ENCODE assay signal across 9 cellular contexts in the genomic region with DNA sequence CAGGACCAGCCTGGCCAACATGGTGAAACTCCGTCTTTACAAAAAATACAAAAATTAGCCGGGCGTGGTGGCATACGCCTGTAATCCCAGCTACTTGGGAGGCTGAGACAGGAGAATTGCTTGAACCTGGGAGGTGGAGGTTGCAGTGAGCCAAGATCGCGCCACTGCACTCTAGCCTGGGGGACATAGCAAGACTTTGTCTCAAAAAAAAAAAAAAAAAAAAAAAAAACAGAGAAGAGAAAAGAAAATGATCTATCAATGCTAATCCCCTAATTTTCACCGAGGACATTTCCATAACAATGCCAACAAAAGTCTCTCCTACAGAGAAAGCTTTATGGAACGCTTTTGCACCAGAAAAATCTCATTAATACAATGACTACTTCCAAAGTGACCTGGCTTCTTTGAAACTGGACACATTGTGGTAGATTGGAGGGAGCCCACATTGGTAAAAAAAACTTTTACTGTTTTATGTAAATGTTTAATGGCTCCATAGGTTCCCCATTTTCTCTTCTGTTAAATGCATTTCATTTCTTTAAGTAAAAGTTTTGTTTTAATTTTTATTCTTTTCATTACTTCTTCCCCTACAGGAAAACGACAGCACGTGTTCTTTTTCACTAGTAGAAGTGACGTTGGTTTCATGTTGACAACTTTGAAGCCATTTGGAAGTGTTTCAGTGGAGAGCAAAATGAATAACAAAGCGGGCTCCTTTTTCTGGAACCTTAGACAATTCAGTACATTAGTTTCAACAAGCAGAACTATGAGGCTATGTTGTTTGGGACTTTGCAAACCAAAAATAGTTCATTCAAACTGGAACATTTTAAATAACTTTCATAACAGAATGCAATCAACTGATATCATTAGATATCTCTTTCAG. TPM values are rescaled to one million over a fixed set of nuclear protein-coding genes. Genes with fewer than 3 reads are reported as not detected.
DNase-seq lines count a peak whose midpoint lies in the region; ATAC-seq and TF ChIP-seq lines count a peak whose summit lies in the region.
"Had no signal": no experiment of that assay in that cellular context is flagged by ENCODE, and none has a peak within 500 bp of the region (broad histone marks: within the 10 kb centered on the region; RNA-seq: fewer than 3 reads in every experiment).

No MANE protein-coding gene starts in this region.

- H3K9ac ChIP-seq in Karpas-422 (ENCODE audit: low read length) = peak overlapping the region; percentile 78

- TF ChIP-seq CTCF in AG10803 (conservative IDR thresholded peaks at IDR 0.05; ENCODE audit: low read length) = no peak

- H3K9me3 Mint-ChIP-seq in dendritic cell treated with granulocyte-macrophage colony-stimulating factor and Interleukin-4, amounts not matched to agents 40 ng/mL and 50 ng/mL, for 4 days = no peaks in the 10 kb centered on the region
- no peaks in the 10 kb centered on the region for H3K9me3 Mint-ChIP-seq in naive thymus-derived CD8-positive, alpha-beta T cell

- H2AFZ ChIP-seq in Karpas-422 (ENCODE audit: low read length) = no peak overlapping the region

- no peaks in the 10 kb centered on the region for H3K27me3 ChIP-seq in Karpas-422 (ENCODE audit: low read length)

- no peak for ATAC-seq in naive thymus-derived CD8-positive, alpha-beta T cell

- H3K4me3 ChIP-seq in AG10803 (ENCODE audit: low read length) = peak overlapping the region; percentile 80
- H3K4me3 ChIP-seq in Karpas-422 (ENCODE audit: low read length) = peak overlapping the region; percentile 84

- H3K9me3 ChIP-seq in Karpas-422 (ENCODE audit: low read length) = no peaks in the 10 kb centered on the region

- peak overlapping the region; percentile 85 for H3K4me3 Mint-ChIP-seq in dendritic cell treated with granulocyte-macrophage colony-stimulating factor and Interleukin-4, amounts not matched to agents 40 ng/mL and 50 ng/mL, for 4 days
- H3K4me3 Mint-ChIP-seq in naive thymus-derived CD8-positive, alpha-beta T cell = peak overlapping the region in 8 of 10 donors; percentile 15 to 97 (median 92)

- H3K4me1 Mint-ChIP-seq in dendritic cell treated with granulocyte-macrophage colony-stimulating factor and Interleukin-4, amounts not matched to agents 40 ng/mL and 50 ng/mL, for 4 days (ENCODE audit: low read depth) = peaks cover 22% of the 10 kb centered on the region
- peaks cover 18 to 47% (median 39%) of the 10 kb centered on the region in 4 donors for H3K4me1 Mint-ChIP-seq in naive thymus-derived CD8-positive, alpha-beta T cell

- H3K4me1 ChIP-seq in Karpas-422 (ENCODE audit: low read length) = peaks cover 32% of the 10 kb centered on the region

- no peaks in the 10 kb centered on the region for H4K20me1 ChIP-seq in Karpas-422 (ENCODE audit: insufficient read depth, low read depth, low read length)

- peaks cover 3% of the 10 kb centered on the region for H3K27me3 Mint-ChIP-seq in dendritic cell treated with granulocyte-macrophage colony-stimulating factor and Interleukin-4, amounts not matched to agents 40 ng/mL and 50 ng/mL, for 4 days
- H3K27me3 Mint-ChIP-seq in naive thymus-derived CD8-positive, alpha-beta T cell = no peaks in the 10 kb centered on the region

- peaks cover 33% of the 10 kb centered on the region for H3K36me3 ChIP-seq in Karpas-422 (ENCODE audit: insufficient read depth, low read length)

- H3K9me2 ChIP-seq in Karpas-422 (replicated peaks; ENCODE audit: insufficient read depth, low read length) = 0 out of 2 replicates have a peak, but pooled peaks cover 2% of the 10 kb centered on the region

- H3K27ac Mint-ChIP-seq in dendritic cell treated with granulocyte-macrophage colony-stimulating factor and Interleukin-4, amounts not matched to agents 40 ng/mL and 50 ng/mL, for 4 days = peak overlapping the region; percentile 87
- peak overlapping the region in 9 of 10 donors; percentile 94 to 99 (median 98) for H3K27ac Mint-ChIP-seq in naive thymus-derived CD8-positive, alpha-beta T cell

- intact Hi-C loops in dendritic cell treated with granulocyte-macrophage colony-stimulating factor and Interleukin-4, amounts not matched to agents 40 ng/mL and 50 ng/mL, for 4 days (cut with micrococcal nuclease) = no loop called here

- peaks cover 39% of the 10 kb centered on the region for H3K79me2 ChIP-seq in Karpas-422 (ENCODE audit: low read length)

- H3K27ac ChIP-seq in Karpas-422 (ENCODE audit: low read length) = peak overlapping the region; percentile 39; the same call in 1 of the 2 replicates

- peak overlapping the region; percentile 80 for H3K4me2 ChIP-seq in Karpas-422 (ENCODE audit: low read depth, low read length, poor library complexity, severe bottlenecking)

- H3K36me3 Mint-ChIP-seq in dendritic cell treated with granulocyte-macrophage colony-stimulating factor and Interleukin-4, amounts not matched to agents 40 ng/mL and 50 ng/mL, for 4 days (ENCODE audit: low read depth) = peaks cover 37% of the 10 kb centered on the region
- H3K36me3 Mint-ChIP-seq in naive thymus-derived CD8-positive, alpha-beta T cell = peaks cover 6 to 32% (median 12%) of the 10 kb centered on the region in 3 donors

- DNase-seq in AG10803 (ENCODE audit: low read depth) (no peak), Karpas-422 (no peak), EL (no peak), NCI-H446 treated with DMSO at 0.1 percent for 48 hours (lab: John Stamatoyannopoulos, UW) (no peak), NCI-H82 (lab: John Stamatoyannopoulos, UW) (no peak)
- no peak for DNase-seq in naive thymus-derived CD8-positive, alpha-beta T cell
- DNase-seq in activated CD4-positive, CD25-positive, alpha-beta regulatory T cell treated with anti-CD3 and anti-CD28 coated beads, Interleukin-2, amount 50 U/mL, for 72 hours = no peak

- POLR2A ChIA-PET in naive thymus-derived CD8-positive, alpha-beta T cell (lab: Charles Lee) = interaction anchor here (1.5 to 1.6 kb wide), 3 partner anchors 25 to 859 kb away, joined by 5 to 7 read pairs (median 7); a partner anchor contains a TSS

RNA-seq across cellular contexts. Expression of a gene that starts 0.9 kb away (rescaled TPM):
- 23.1 and 36.9 TPM in 2 replicates for total RNA-seq in Karpas-422 (2014; rRNA removed; shearing (Covaris generic); ENCODE audit: low replicate concordance)
- 10 to 100 TPM; 23.7 to 26.8 TPM for total RNA-seq in naive thymus-derived CD8-positive, alpha-beta T cell
- polyA plus RNA-seq in naive thymus-derived CD8-positive, alpha-beta T cell = 10 to 100 TPM; 18.6 to 25.3 (median 25.2) TPM

RNA-seq across cellular contexts. Expression of a gene that starts 1.2 kb away (rescaled TPM):
- total RNA-seq in Karpas-422 (2014; rRNA removed; shearing (Covaris generic); ENCODE audit: low replicate concordance) = 1.7 and 2.8 TPM in 2 replicates
- under 1 TPM; 0.30 to 0.60 TPM for total RNA-seq in naive thymus-derived CD8-positive, alpha-beta T cell
- polyA plus RNA-seq in naive thymus-derived CD8-positive, alpha-beta T cell = under 1 TPM; 0.06 to 0.52 (median 0.16) TPM

RNA-seq across cellular contexts. Expression of a gene that starts 48.1 kb away (rescaled TPM):
- total RNA-seq in Karpas-422 (2014; rRNA removed; shearing (Covaris generic); ENCODE audit: low replicate concordance) = not detected in 2 replicates
- not detected for total RNA-seq in naive thymus-derived CD8-positive, alpha-beta T cell
- not detected for polyA plus RNA-seq in naive thymus-derived CD8-positive, alpha-beta T cell
- total RNA-seq: esophagus mucosa had no signal
